8 cellular contexts compared by ENCODE assay signal in the genomic region with DNA sequence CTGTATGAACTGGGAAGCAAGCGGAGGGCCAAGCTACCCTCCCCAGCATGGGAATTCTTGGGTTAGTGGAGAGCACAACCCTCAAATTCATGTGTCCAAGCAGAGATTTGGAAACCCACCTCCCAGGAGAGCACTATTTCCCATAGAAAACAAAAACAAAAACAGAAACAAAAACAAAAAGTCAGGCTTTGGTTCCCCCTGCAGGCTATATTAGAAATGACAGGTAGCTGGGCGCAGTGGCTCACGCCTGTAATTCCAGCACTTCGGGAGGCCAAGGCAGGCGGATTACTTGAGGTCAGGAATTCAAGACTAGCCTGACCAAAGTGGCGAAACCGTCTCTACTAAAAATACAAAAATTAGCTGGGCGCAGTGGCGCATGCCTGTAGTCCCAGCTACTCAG. TPM values are rescaled to one million over a fixed set of nuclear protein-coding genes. Genes with fewer than 3 reads are reported as not detected.
DNase-seq lines count a peak whose midpoint lies in the region; ATAC-seq and TF ChIP-seq lines count a peak whose summit lies in the region.

No MANE protein-coding gene starts in this region.

- H3K4me1 Mint-ChIP-seq in activated B cell treated with CpG ODN at 0.5 μM for 24 hours, result no peaks in the 10 kb centered on the region

- CTCF ChIA-PET in activated B cell treated with CpG ODN at 0.5 μM for 24 hours (lab: Charles Lee), result interaction anchor here (0.6 to 2.6 kb wide), 16 partner anchors 9 to 744 kb away, joined by 3 to 19 read pairs (median 4); a partner anchor contains a TSS

- DNase-seq in AG09309 (ENCODE audit: low read depth), result no peak
- DNase-seq in GM23248, result peak; percentile 61
- no peak for DNase-seq in activated B cell treated with CpG ODN at 0.5 μM for 24 hours
- peak; percentile 49 for DNase-seq in globus pallidus (ENCODE audit: low spot score)
- DNase-seq in activated CD4-positive, CD25-positive, alpha-beta regulatory T cell treated with anti-CD3 and anti-CD28 coated beads, Interleukin-2, amount 50 U/mL, for 72 hours, result no peak

- POLR2A ChIA-PET in activated B cell treated with CpG ODN at 0.5 μM for 24 hours (lab: Charles Lee), result interaction anchor here (1.5 kb wide), 1 partner anchor 11 kb away, joined by 4 read pairs; a partner anchor contains a TSS

- H3K27ac Mint-ChIP-seq in activated B cell treated with CpG ODN at 0.5 μM for 24 hours, result no peak overlapping the region

- H3K4me1 ChIP-seq in GM23248 (ENCODE audit: insufficient read depth) (peaks cover 14% of the 10 kb centered on the region), rectal smooth muscle tissue (ENCODE audit: control insufficient read depth, insufficient read depth, low read length) (no peaks in the 10 kb centered on the region)

- H3K36me3 ChIP-seq in GM23248 (ENCODE audit: low read depth), result no peaks in the 10 kb centered on the region
- peaks cover 18% of the 10 kb centered on the region for H3K36me3 ChIP-seq in rectal smooth muscle tissue (ENCODE audit: control insufficient read depth, insufficient read depth, low read length)

- H3K4me3 ChIP-seq in AG09309 (ENCODE audit: control insufficient read depth, low read depth, low read length) (no peak overlapping the region), GM23248 (peak overlapping the region; percentile 45), rectal smooth muscle tissue (ENCODE audit: low read length) (no peak overlapping the region)

- H3K27ac ChIP-seq in GM23248 (no peak overlapping the region), rectal smooth muscle tissue (ENCODE audit: low read depth, low read length) (peak overlapping the region; percentile 44)

- no peak overlapping the region for H3K4me3 Mint-ChIP-seq in activated B cell treated with CpG ODN at 0.5 μM for 24 hours

- H3K9me2 ChIP-seq in GM23248 (ENCODE audit: insufficient read depth), result no peaks in the 10 kb centered on the region

- H3K9ac ChIP-seq in GM23248 (peak overlapping the region; percentile 41; the same call in 1 of the 2 replicates), rectal smooth muscle tissue (ENCODE audit: low read length) (no peak overlapping the region)

- no peaks in the 10 kb centered on the region for H3K9me3 Mint-ChIP-seq in activated B cell treated with CpG ODN at 0.5 μM for 24 hours

- H3K79me2 ChIP-seq in GM23248 (ENCODE audit: insufficient read depth), result no peaks in the 10 kb centered on the region

- peaks cover 26% of the 10 kb centered on the region for H3K36me3 Mint-ChIP-seq in activated B cell treated with CpG ODN at 0.5 μM for 24 hours (ENCODE audit: low read depth)

- H3K9me3 ChIP-seq in GM23248 (ENCODE audit: low read depth), result no peaks in the 10 kb centered on the region

- H3K27me3 ChIP-seq in GM23248 (replicated peaks; ENCODE audit: insufficient read depth) (no peaks in the 10 kb centered on the region), rectal smooth muscle tissue (ENCODE audit: control insufficient read depth, insufficient read depth, low read length) (no peaks in the 10 kb centered on the region)

- in situ Hi-C loops in GM23248 (cut with MboI), result no loop called here

- no peaks in the 10 kb centered on the region for H4K20me1 ChIP-seq in GM23248 (ENCODE audit: insufficient read depth)

- peak overlapping the region; percentile 60 for H3K4me2 ChIP-seq in GM23248 (ENCODE audit: unreplicated experiment)

- peak overlapping the region; percentile 77 for H2AFZ ChIP-seq in GM23248

- H3F3A ChIP-seq in GM23248 (ENCODE audit: insufficient read depth), result no peaks in the 10 kb centered on the region

- WGBS in GM23248 (ENCODE audit: low coverage in 1 of 2, low lambda C conversion rate in 2 of 2, missing lambda C conversion rate in 2 of 2), 2 experiments, result 10 to 11% methylated on average over 9 of the region's 9 CpGs

- TF ChIP-seq CTCF in AG09309 (IDR thresholded peaks at IDR 0.05; ENCODE audit: control insufficient read depth, insufficient read depth, low read depth, low read length, missing control alignments), result peak; percentile 64
- no peak for TF ChIP-seq CTCF in activated B cell treated with CpG ODN at 0.5 μM for 24 hours (IDR thresholded peaks at IDR 0.05)

- peak; percentile 34 for ATAC-seq in activated B cell treated with CpG ODN at 0.5 μM for 24 hours (ENCODE audit: low read depth)
- no peak for ATAC-seq in GM19463 (IDR thresholded peaks at IDR 0.05; ENCODE audit: unreplicated experiment)
- ATAC-seq in GM19397 (IDR thresholded peaks at IDR 0.05; ENCODE audit: unreplicated experiment), result no peak

- H3K27me3 Mint-ChIP-seq in activated B cell treated with CpG ODN at 0.5 μM for 24 hours, result no peaks in the 10 kb centered on the region

- intact Hi-C loops in activated B cell treated with CpG ODN at 0.5 μM for 24 hours (cut with micrococcal nuclease), result loop anchor here (1.0 kb wide), 1 partner anchor 532 kb away; no protein-coding TSS in a partner anchor

RNA-seq across cellular contexts. Expression of a gene that starts 10.8 kb away (rescaled TPM):
- 7.7 and 9.1 TPM in 2 replicates for total RNA-seq in GM23248 (2014; rRNA removed; shearing (Covaris generic))
- polyA plus RNA-seq in GM23248 (2016; fragmentation: Nextera tagmentation; extraction: Ambion mirVana), result 4.6 and 6.1 TPM in 2 replicates
- total RNA-seq in activated B cell treated with CpG ODN at 0.5 μM for 24 hours, result 8.9 and 10.7 TPM in 2 replicates

RNA-seq across cellular contexts. Expression of a gene that starts 12.4 kb away (rescaled TPM):
- 7.2 and 10.5 TPM in 2 replicates for total RNA-seq in GM23248 (2014; rRNA removed; shearing (Covaris generic))
- 9.0 and 10.8 TPM in 2 replicates for polyA plus RNA-seq in GM23248 (2016; fragmentation: Nextera tagmentation; extraction: Ambion mirVana)
- 12.9 and 14.2 TPM in 2 replicates for total RNA-seq in activated B cell treated with CpG ODN at 0.5 μM for 24 hours

RNA-seq across cellular contexts. Expression of a gene that starts 13.8 kb away (rescaled TPM):
- not detected in 2 replicates for total RNA-seq in GM23248 (2014; rRNA removed; shearing (Covaris generic))
- polyA plus RNA-seq in GM23248 (2016; fragmentation: Nextera tagmentation; extraction: Ambion mirVana), result 0.16 and 0.26 TPM in 2 replicates
- not detected in 2 replicates for total RNA-seq in activated B cell treated with CpG ODN at 0.5 μM for 24 hours

RNA-seq across cellular contexts. Expression of a gene that starts 21.3 kb away (rescaled TPM):
- total RNA-seq in GM23248 (2014; rRNA removed; shearing (Covaris generic)), result 124 and 148 TPM in 2 replicates
- 201 and 202 TPM in 2 replicates for polyA plus RNA-seq in GM23248 (2016; fragmentation: Nextera tagmentation; extraction: Ambion mirVana)
- 95.5 and 106 TPM in 2 replicates for total RNA-seq in activated B cell treated with CpG ODN at 0.5 μM for 24 hours

RNA-seq across cellular contexts. Expression of a gene that starts 40.5 kb away (rescaled TPM):
- total RNA-seq in GM23248 (2014; rRNA removed; shearing (Covaris generic)), result not detected in 2 replicates
- polyA plus RNA-seq in GM23248 (2016; fragmentation: Nextera tagmentation; extraction: Ambion mirVana), result 0.09 TPM in 1 of 2 replicates, not detected in the other
- 1.00 and 1.2 TPM in 2 replicates for total RNA-seq in activated B cell treated with CpG ODN at 0.5 μM for 24 hours

Comparison
In these comparisons a context has a peak if more than half of its experiments do, and no peak if none do; other contexts are left out.
1. DNase-seq: peak in GM23248 (single experiment) and globus pallidus (single experiment); none in AG09309 (single experiment), activated B cell treated with CpG ODN at 0.5 μM for 24 hours (single experiment) and activated CD4-positive, CD25-positive, alpha-beta regulatory T cell treated with anti-CD3 and anti-CD28 coated beads, Interleukin-2, amount 50 U/mL, for 72 hours (single experiment).